ENCODE assay signal across 31 cellular contexts in genomic region chr1:152510503-152510902, GRCh38. TPM values are rescaled to one million over a fixed set of nuclear protein-coding genes. Genes with fewer than 3 reads are reported as not detected.
DNase-seq lines count a peak whose midpoint lies in the region; ATAC-seq, FAIRE-seq and TF ChIP-seq lines count a peak whose summit lies in the region.
"Had no signal": no experiment of that assay in that cellular context is flagged by ENCODE, and none has a peak within 500 bp of the region (broad histone marks: within the 10 kb centered on the region; RNA-seq: fewer than 3 reads in every experiment).

TSS of gene LCE5A (plus strand) at chr1:152510803. CDS start at chr1:152511535, 732 bp downstream.

- H3K27ac ChIP-seq in A549 (peak within 1 kb of the TSS; percentile 16 to 65; a peak in 5 of 6 replicates), esophagus muscularis mucosa (replicated peaks in 1 of 4) (no peak within 1 kb of the TSS), trophoblast cell (ENCODE audit: low read depth, low read length) (no peak within 1 kb of the TSS)
- H3K27ac ChIP-seq: 22Rv1, BLaER1 had no signal

- no peak within 1 kb of the TSS for H2BK12ac ChIP-seq in trophoblast cell (ENCODE audit: low read length)

- H3K4me3 ChIP-seq in A549 (no peak within 1 kb of the TSS), esophagus muscularis mucosa (no peak within 1 kb of the TSS), trophoblast cell (ENCODE audit: low read depth, low read length) (no peak within 1 kb of the TSS)
- H3K4me3 ChIP-seq: BLaER1, GM12878 had no signal

- H3K14ac ChIP-seq in trophoblast cell (ENCODE audit: low read length) = no peak within 1 kb of the TSS

- H4K91ac ChIP-seq in trophoblast cell (ENCODE audit: low read depth, low read length) = no peak within 1 kb of the TSS

- no peak within 1 kb of the TSS for H2AK5ac ChIP-seq in trophoblast cell (ENCODE audit: low read length)

- H3K79me1 ChIP-seq in trophoblast cell (ENCODE audit: low read length) = no peaks in the 10 kb centered on the region

- POLR2A ChIA-PET in A549 (lab: Yijun Ruan, JAX) = no interaction called here

- no peak within 1 kb of the TSS for H2BK5ac ChIP-seq in trophoblast cell (ENCODE audit: low read depth, low read length, poor library complexity)

- H3K23ac ChIP-seq in trophoblast cell (ENCODE audit: low read length) = peak within 1 kb of the TSS; percentile 40

- H3K18ac ChIP-seq in trophoblast cell (ENCODE audit: low read length) = no peak within 1 kb of the TSS

- ATAC-seq in A549 (no peak), GM18498 (IDR thresholded peaks at IDR 0.05; ENCODE audit: unreplicated experiment) (no peak), HG03139 (IDR thresholded peaks at IDR 0.05; ENCODE audit: unreplicated experiment) (no peak)
- ATAC-seq: GM12878 had no signal

- no peak within 1 kb of the TSS for H4K8ac ChIP-seq in trophoblast cell (ENCODE audit: low read depth, low read length)

- TF ChIP-seq EP300 in A549 (IDR thresholded peaks at IDR 0.05) = no peak
- no peak for TF ChIP-seq EP300 in esophagus muscularis mucosa (IDR thresholded peaks at IDR 0.05)

- no peak within 1 kb of the TSS for H3K4ac ChIP-seq in trophoblast cell (ENCODE audit: low read depth, low read length)

- H2BK120ac ChIP-seq in trophoblast cell (ENCODE audit: insufficient read depth, low read length, poor library complexity) = no peak within 1 kb of the TSS

- no peak for TF ChIP-seq RAD21 in A549 (conservative IDR thresholded peaks at IDR 0.05 in 1 of 2, IDR thresholded peaks at IDR 0.05 in 1 of 2)

- H3K36me3 ChIP-seq in esophagus muscularis mucosa (no peaks in the 10 kb centered on the region), trophoblast cell (ENCODE audit: control insufficient read depth in 1 of 2, insufficient read depth in 2 of 2, low read length in 2 of 2) (no peaks in the 10 kb centered on the region)
- H3K36me3 ChIP-seq: BE2C, BLaER1 had no signal

- CTCF ChIA-PET in A549 (lab: Yijun Ruan, JAX) = interaction anchor here (0.6 to 2.2 kb wide), 6 partner anchors 9 to 233 kb away, joined by 3 to 8 read pairs (median 4); no protein-coding TSS in a partner anchor

- H3K9ac ChIP-seq in trophoblast cell (ENCODE audit: low read length) = peak within 1 kb of the TSS; percentile 54
- H3K9ac ChIP-seq: BLaER1 had no signal

- H3K4me1 ChIP-seq in A549 (peaks cover 27% of the 10 kb centered on the region), esophagus muscularis mucosa (peaks cover 5 to 9% (median 8%) of the 10 kb centered on the region in 4 donors), trophoblast cell (ENCODE audit: control insufficient read depth in 1 of 2, insufficient read depth in 2 of 2, low read length in 2 of 2) (no peaks in the 10 kb centered on the region)
- H3K4me1 ChIP-seq: BE2C, BLaER1 had no signal

- DNase-seq in A549 (ENCODE audit: low read depth in 1 of 2, low spot score in 1 of 2) (no peak), esophagus muscularis mucosa (ENCODE audit: extremely low spot score) (peak; percentile 82), trophoblast cell (no peak), NCI-H1436 (lab: John Stamatoyannopoulos, UW) (no peak)
- DNase-seq: ACHN; BE2C; C1 segment of cervical spinal cord; CD4-positive, alpha-beta memory T cell; CD4-positive, CD25-positive, alpha-beta regulatory T cell; CD8-positive, alpha-beta memory T cell; COR-L47; DMS 273 treated with DMSO at 0.1 percent for 48 hours; DMS153; DMS53; DMS79; DND-41; EL; GDM1 had no signal

- H3K79me2 ChIP-seq in trophoblast cell (ENCODE audit: control insufficient read depth, insufficient read depth, low read length, poor library complexity) = no peaks in the 10 kb centered on the region

- 96% methylated on average over 3 of the region's 3 CpGs for WGBS in A549 (ENCODE audit: missing lambda C conversion rate)
- WGBS in esophagus muscularis mucosa = 96% methylated on average over 3 of the region's 3 CpGs
- no CpG with 5 or more reads among the region's 3 CpGs for WGBS in trophoblast cell (ENCODE audit: extremely low coverage, insufficient coverage, insufficient read length)

- intact Hi-C loops in esophagus muscularis mucosa (cut with DNase I) = loop anchor here (10.0 kb wide), 1 partner anchor 64 kb away; no protein-coding TSS in a partner anchor

- H3K9me3 ChIP-seq in A549 (no peaks in the 10 kb centered on the region), esophagus muscularis mucosa (no peaks in the 10 kb centered on the region), trophoblast cell (ENCODE audit: insufficient read depth, low read depth, low read length) (peaks cover 30% of the 10 kb centered on the region)
- H3K9me3 ChIP-seq: BE2C, BLaER1 had no signal

- H3K4me2 ChIP-seq in A549 = no peak within 1 kb of the TSS
- H3K4me2 ChIP-seq in trophoblast cell (ENCODE audit: low read length) = no peak within 1 kb of the TSS
- H3K4me2 ChIP-seq: BLaER1 had no signal

- H3K27me3 ChIP-seq in esophagus muscularis mucosa (peaks cover 0 to 57% (median 14%) of the 10 kb centered on the region in 4 donors), trophoblast cell (ENCODE audit: insufficient read depth, low read length) (no peaks in the 10 kb centered on the region)
- H3K27me3 ChIP-seq: BLaER1 had no signal

- H2AFZ ChIP-seq in trophoblast cell (ENCODE audit: insufficient read depth, low read length, poor library complexity) = no peak within 1 kb of the TSS

- TF ChIP-seq POLR2A in A549 (IDR thresholded peaks at IDR 0.05; ENCODE audit: low read length) (no peak), esophagus muscularis mucosa (IDR thresholded peaks at IDR 0.05; ENCODE audit: low read depth) (no peak)

- no peak for FAIRE-seq in A549 (lab: Jason Lieb, UNC)
- FAIRE-seq: GM12878, GM12892, GM19239 had no signal

- no peak within 1 kb of the TSS for H4K12ac ChIP-seq in trophoblast cell (ENCODE audit: low read depth, low read length)

- no peak for TF ChIP-seq CTCF in A549 (IDR thresholded peaks at IDR 0.05)
- no peak for TF ChIP-seq CTCF in esophagus muscularis mucosa (IDR thresholded peaks at IDR 0.05)

TF ChIP-seq in A549, 52 proteins besides CTCF, POLR2A, EP300 and RAD21:
- no peak for TF ChIP-seq TP53 (CRISPR knock-in tag; IDR thresholded peaks at IDR 0.05)
- TF ChIP-seq CHD2 (IDR thresholded peaks at IDR 0.05; ENCODE audit: low read length, partially characterized antibody) = no peak
- no peak for TF ChIP-seq JUNB (IDR thresholded peaks at IDR 0.05)
- TF ChIP-seq CHD4 (IDR thresholded peaks at IDR 0.05; ENCODE audit: borderline replicate concordance) = no peak
- no peak for TF ChIP-seq SREBF2 (IDR thresholded peaks at IDR 0.05)
- no peak for TF ChIP-seq NPAS2 (CRISPR knock-in tag; IDR thresholded peaks at IDR 0.05; ENCODE audit: borderline replicate concordance)
- no peak for TF ChIP-seq RARB (CRISPR knock-in tag; IDR thresholded peaks at IDR 0.05)
- no peak for TF ChIP-seq PBX3 (IDR thresholded peaks at IDR 0.05)
- TF ChIP-seq FOSB (CRISPR knock-in tag; IDR thresholded peaks at IDR 0.05) = no peak
- TF ChIP-seq ATOH8 (CRISPR knock-in tag; IDR thresholded peaks at IDR 0.05; ENCODE audit: low read depth) = no peak
- TF ChIP-seq MAX (IDR thresholded peaks at IDR 0.05) = no peak
- TF ChIP-seq HEYL (CRISPR knock-in tag; IDR thresholded peaks at IDR 0.05) = no peak
- TF ChIP-seq JUN (IDR thresholded peaks at IDR 0.05) = no peak
- TF ChIP-seq MAZ (IDR thresholded peaks at IDR 0.05; ENCODE audit: borderline replicate concordance, low read depth, low read length) = no peak
- TF ChIP-seq POLR2AphosphoS2 (conservative IDR thresholded peaks at IDR 0.05; ENCODE audit: low read length) = no peak
- TF ChIP-seq KDM1A (IDR thresholded peaks at IDR 0.05; ENCODE audit: low read depth) = no peak

RNA-seq across cellular contexts. Expression of gene LCE5A, which starts in this region (rescaled TPM):
- not detected in 2 replicates for polyA plus RNA-seq in A549 (2011; rRNA removed)
- polyA plus RNA-seq in A549 (2012; cell fraction: cytosol; rRNA removed) = not detected in 2 replicates
- polyA plus RNA-seq in A549 (2012; cell fraction: nucleus; rRNA removed) = 0.17 TPM in 1 of 2 replicates, not detected in the other
- not detected in 3 replicates for polyA plus RNA-seq in A549 (2017; fragmentation: RNase III; extraction: RNeasy Plus Mini Kit Qiagen cat#74134 plus additional on column Dnase treatment)
- polyA minus RNA-seq in A549 (2011; rRNA and poly(A)+ RNA removed) = not detected in 2 replicates
- not detected for total RNA-seq in esophagus muscularis mucosa
- polyA plus RNA-seq in trophoblast cell (2013) = not detected in 2 replicates
- total RNA-seq: A172; A673; CD4-positive, alpha-beta memory T cell; CD4-positive, CD25-positive, alpha-beta regulatory T cell; CD8-positive, alpha-beta memory T cell; Daoy; G401; GM12878 had no signal
- polyA plus RNA-seq: AG04450; CD14-positive monocyte; CD4-positive, alpha-beta memory T cell; CD4-positive, CD25-positive, alpha-beta regulatory T cell; CD8-positive, alpha-beta memory T cell; GM12878 had no signal

Comparison
In these comparisons a context has a peak if more than half of its experiments do, and no peak if none do; other contexts are left out.
1. Peak in DNase-seq in esophagus muscularis mucosa; RNA of the gene not detected or under 1 TPM.
2. H3K27ac ChIP-seq: peak in A549 (2 of 2); none in esophagus muscularis mucosa (0 of 4) and trophoblast cell (single experiment).